Comparison of ENCODE assay signal across 17 cellular contexts in the genomic region with DNA sequence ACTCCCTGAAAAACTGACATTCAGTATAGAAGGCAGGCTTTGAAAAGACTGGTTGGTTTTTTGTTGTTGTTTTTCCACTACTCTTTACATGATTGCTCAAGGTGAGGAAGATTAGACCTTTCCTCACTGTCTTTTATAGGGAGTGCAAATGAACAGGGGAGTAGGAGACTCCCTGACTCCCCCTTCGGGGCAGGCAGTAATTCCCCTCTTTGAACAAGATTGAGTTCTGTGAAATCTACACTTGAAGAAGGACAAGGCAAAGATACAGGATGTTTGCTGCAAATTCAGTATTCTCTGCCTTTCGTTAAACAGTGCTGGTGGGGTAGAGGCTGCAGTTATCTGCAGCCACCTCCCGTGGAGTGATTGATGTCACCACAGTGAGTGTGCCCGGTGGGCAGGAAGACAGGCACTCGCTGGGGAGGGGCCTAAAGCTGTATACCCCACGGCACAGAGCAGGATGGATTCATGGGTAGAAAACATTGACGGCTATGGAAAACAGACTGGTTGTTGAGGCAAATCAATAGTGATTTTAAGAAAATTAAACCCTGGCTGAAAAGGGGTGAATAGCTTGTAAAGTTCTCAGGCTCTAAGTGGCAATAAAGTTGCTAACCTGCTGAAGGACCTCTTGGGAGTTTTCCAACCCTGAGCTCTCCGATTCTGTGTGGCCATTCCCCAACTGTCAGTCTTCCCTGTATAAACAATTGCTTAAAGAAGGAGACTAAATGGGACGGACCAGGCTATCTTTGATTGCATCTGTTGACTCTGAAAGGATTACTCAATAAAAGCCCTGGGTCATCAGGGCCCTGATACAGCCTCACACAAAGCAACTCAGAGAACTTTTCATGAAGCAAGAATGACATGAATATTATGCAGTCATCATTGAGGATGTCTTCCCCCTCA.
A peak's percentile ranks its signal among the peaks of the same experiment; 100 is the strongest.
DNase-seq lines count a peak whose midpoint lies in the region; ATAC-seq lines count a peak whose summit lies in the region.
"Had no signal": no experiment of that assay in that cellular context is flagged by ENCODE, and none has a peak within 500 bp of the region (broad histone marks: within the 10 kb centered on the region; RNA-seq: fewer than 3 reads in every experiment).

No MANE protein-coding gene starts in this region.

- H3K27me3 Mint-ChIP-seq in activated naive CD4-positive, alpha-beta T cell treated with anti-CD3 and anti-CD28 coated beads for 36 hours (ENCODE audit: low read depth): peaks cover 6% of the 10 kb centered on the region
- no peaks in the 10 kb centered on the region for H3K27me3 Mint-ChIP-seq in stimulated activated naive B cell treated with anti-CD40 and anti-IgM and Interleukin-4, amounts not matched to agents 10 μg/mL and 1 μg/mL and 100 μg/mL, for 72 hours
- H3K27me3 Mint-ChIP-seq: progenitor cell of endocrine pancreas had no signal

- ATAC-seq in GM21423 (IDR thresholded peaks at IDR 0.05; ENCODE audit: unreplicated experiment): no peak
- no peak for ATAC-seq in stimulated activated naive B cell treated with anti-CD40 and anti-IgM and Interleukin-4, amounts not matched to agents 10 μg/mL and 1 μg/mL and 100 μg/mL, for 72 hours (replicated peaks)
- ATAC-seq: left colon, upper lobe of right lung had no signal

- intact Hi-C loops in activated naive CD4-positive, alpha-beta T cell treated with anti-CD3 and anti-CD28 coated beads for 36 hours (cut with micrococcal nuclease): no loop called here

- CTCF ChIA-PET in activated naive CD4-positive, alpha-beta T cell treated with anti-CD3 and anti-CD28 coated beads for 36 hours (lab: Charles Lee): no interaction called here

- no peak overlapping the region for H3K27ac Mint-ChIP-seq in activated naive CD4-positive, alpha-beta T cell treated with anti-CD3 and anti-CD28 coated beads for 36 hours
- H3K27ac Mint-ChIP-seq in stimulated activated naive B cell treated with anti-CD40 and anti-IgM and Interleukin-4, amounts not matched to agents 10 μg/mL and 1 μg/mL and 100 μg/mL, for 72 hours: no peak overlapping the region
- H3K27ac Mint-ChIP-seq: activated naive CD8-positive, alpha-beta T cell; progenitor cell of endocrine pancreas had no signal

- no peak overlapping the region for H3K4me3 Mint-ChIP-seq in activated naive CD4-positive, alpha-beta T cell treated with anti-CD3 and anti-CD28 coated beads for 36 hours
- H3K4me3 Mint-ChIP-seq in stimulated activated naive B cell treated with anti-CD40 and anti-IgM and Interleukin-4, amounts not matched to agents 10 μg/mL and 1 μg/mL and 100 μg/mL, for 72 hours: no peak overlapping the region
- H3K4me3 Mint-ChIP-seq: activated naive CD8-positive, alpha-beta T cell had no signal

- peak; percentile 7 for DNase-seq in activated naive CD4-positive, alpha-beta T cell treated with anti-CD3 and anti-CD28 coated beads for 36 hours
- no peak for DNase-seq in activated naive CD4-positive, alpha-beta T cell (lab: John Stamatoyannopoulos, UW)
- DNase-seq in NCI-H526 (lab: John Stamatoyannopoulos, UW) (peak; percentile 44 to 48), iris pigment epithelial cell (ENCODE audit: low read depth) (peak; percentile 46), ureter (ENCODE audit: low spot score) (no peak), NCI-H1092 treated with DMSO at 0.1 percent for 48 hours (lab: John Stamatoyannopoulos, UW) (no peak)
- no peak for DNase-seq in stimulated activated naive B cell treated with anti-CD40 and anti-IgM and Interleukin-4, amounts not matched to agents 10 μg/mL and 1 μg/mL and 100 μg/mL, for 72 hours
- DNase-seq: activated CD4-positive, alpha-beta T cell treated with anti-CD3 and anti-CD28 coated beads for 4 hours; activated T-cell treated with anti-CD3 and anti-CD28 coated beads for 4 hours; Kasumi-1; left colon; NCI-H2029 treated with DMSO at 0.1 percent for 48 hours; stimulated activated naive CD4-positive, alpha-beta T cell; upper lobe of right lung had no signal

- no peaks in the 10 kb centered on the region for H3K36me3 Mint-ChIP-seq in activated naive CD4-positive, alpha-beta T cell treated with anti-CD3 and anti-CD28 coated beads for 36 hours (ENCODE audit: low read depth)
- no peaks in the 10 kb centered on the region for H3K36me3 Mint-ChIP-seq in stimulated activated naive B cell treated with anti-CD40 and anti-IgM and Interleukin-4, amounts not matched to agents 10 μg/mL and 1 μg/mL and 100 μg/mL, for 72 hours

- H3K4me1 Mint-ChIP-seq in activated naive CD4-positive, alpha-beta T cell treated with anti-CD3 and anti-CD28 coated beads for 36 hours (ENCODE audit: low read depth): peaks cover 4% of the 10 kb centered on the region
- no peaks in the 10 kb centered on the region for H3K4me1 Mint-ChIP-seq in stimulated activated naive B cell treated with anti-CD40 and anti-IgM and Interleukin-4, amounts not matched to agents 10 μg/mL and 1 μg/mL and 100 μg/mL, for 72 hours

- no peaks in the 10 kb centered on the region for H3K9me3 Mint-ChIP-seq in activated naive CD4-positive, alpha-beta T cell treated with anti-CD3 and anti-CD28 coated beads for 36 hours
- peaks cover 1 to 4% of the 10 kb centered on the region in 2 donors for H3K9me3 Mint-ChIP-seq in stimulated activated naive B cell treated with anti-CD40 and anti-IgM and Interleukin-4, amounts not matched to agents 10 μg/mL and 1 μg/mL and 100 μg/mL, for 72 hours

Comparison
In these comparisons a context has a peak if more than half of its experiments do, and no peak if none do; other contexts are left out.
1. DNase-seq: peak in activated naive CD4-positive, alpha-beta T cell treated with anti-CD3 and anti-CD28 coated beads for 36 hours (single experiment), NCI-H526 (2 of 2) and iris pigment epithelial cell (single experiment); none in activated naive CD4-positive, alpha-beta T cell (0 of 4), ureter (single experiment), stimulated activated naive B cell treated with anti-CD40 and anti-IgM and Interleukin-4, amounts not matched to agents 10 μg/mL and 1 μg/mL and 100 μg/mL, for 72 hours (single experiment) and NCI-H1092 treated with DMSO at 0.1 percent for 48 hours (single experiment).